9 cellular contexts compared by ENCODE assay signal in the genomic region with DNA sequence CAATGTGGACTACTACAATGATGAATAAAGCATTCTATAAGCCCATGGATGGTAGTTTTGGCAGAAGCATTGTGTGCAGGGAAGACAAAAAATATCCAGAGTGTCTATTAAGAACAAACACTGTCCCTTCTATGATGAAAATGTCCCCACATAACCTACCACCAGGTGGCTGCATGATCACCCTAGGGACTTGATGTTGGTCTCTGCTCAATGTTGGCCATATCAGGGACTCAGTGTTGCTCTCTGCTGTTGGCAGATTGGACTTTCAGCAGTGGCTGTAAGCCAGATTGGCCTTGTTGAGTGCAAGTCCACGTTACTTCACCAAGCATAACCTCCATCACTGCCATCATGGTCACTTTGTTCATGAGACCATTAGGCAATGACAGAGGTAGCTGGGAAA. TPM values are rescaled to one million over a fixed set of nuclear protein-coding genes. Genes with fewer than 3 reads are reported as not detected.
DNase-seq lines count a peak whose midpoint lies in the region; ATAC-seq, FAIRE-seq and TF ChIP-seq lines count a peak whose summit lies in the region.
"Not testable (repeated sequence)": the region's sequence is repeated elsewhere in the genome, so short reads cannot be mapped to it uniquely, and the experiment has no call there.
"Had no signal": no experiment of that assay in that cellular context is flagged by ENCODE, and none has a peak within 500 bp of the region (broad histone marks: within the 10 kb centered on the region; RNA-seq: fewer than 3 reads in every experiment).

No MANE protein-coding gene starts in this region.

- in situ Hi-C loops in HepG2 (cut with HindIII; ENCODE audit: extremely low pct_ligation_motif_present, low pct_unique_long_range_greater_than_20kb) = not testable (repeated sequence)

- BruUV-seq in HepG2 (replicated peaks; lab: Mats Ljungman, UMichigan) = not testable (repeated sequence)

- not testable (repeated sequence) for H3K9ac ChIP-seq in colonic mucosa (ENCODE audit: low read depth in 2 of 2, low read length in 2 of 2); HepG2 (ENCODE audit: insufficient read depth, low read depth, low read length)

- not testable (repeated sequence) for H4K20me1 ChIP-seq in HepG2 (ENCODE audit: insufficient read depth, low read length)

- WGBS in HepG2 (ENCODE audit: low lambda C conversion rate) = 40% methylated on average over 1 of the region's 1 CpG

- intact Hi-C loops in colonic mucosa (cut with DNase I); HepG2 (cut with micrococcal nuclease; ENCODE audit: unreplicated experiment): not testable (repeated sequence)

- TF ChIP-seq POLR2A in HepG2 (IDR thresholded peaks at IDR 0.05; ENCODE audit: insufficient read depth in 1 of 2, low read depth in 2 of 2, low read length in 2 of 2) = not testable (repeated sequence)

- CTCF ChIA-PET in HepG2 (lab: Yijun Ruan, JAX; ENCODE audit: low intra/inter-chr PET ratio, low total read pairs) = not testable (repeated sequence)

- peak overlapping the region; percentile 32 for H3K27ac ChIP-seq in colonic mucosa
- not testable (repeated sequence) for H3K27ac ChIP-seq in HepG2 (ENCODE audit: extremely low read length, insufficient read depth, low read length)

- H3K79me2 ChIP-seq in HepG2 (ENCODE audit: insufficient read depth, low read length) = not testable (repeated sequence)

- ATAC-seq in GM18867 (IDR thresholded peaks at IDR 0.05; ENCODE audit: unreplicated experiment) (peak; percentile 45), HepG2 (peak; percentile 88)

- not testable (repeated sequence) for TF ChIP-seq RAD21 in HepG2 (CRISPR knock-in tag; IDR thresholded peaks at IDR 0.05)

- TF ChIP-seq EP300 in HepG2 (IDR thresholded peaks at IDR 0.05; ENCODE audit: low read depth in 2 of 2, low read length in 2 of 2); HepG2 (CRISPR knock-in tag; IDR thresholded peaks at IDR 0.05; ENCODE audit: borderline replicate concordance): not testable (repeated sequence)

- not testable (repeated sequence) for H2AFZ ChIP-seq in HepG2 (ENCODE audit: low read length)

- H3K4me3 ChIP-seq in colonic mucosa; HepG2 (replicated peaks in 1 of 3; ENCODE audit: insufficient read depth in 1 of 3, low read depth in 2 of 3, low read length in 3 of 3): not testable (repeated sequence)

- H3K4me2 ChIP-seq in HepG2 (ENCODE audit: low read depth, low read length) = not testable (repeated sequence)

- not testable (repeated sequence) for H3K4me1 ChIP-seq in colonic mucosa
- H3K4me1 ChIP-seq in HepG2 (ENCODE audit: insufficient read depth, low read length) = peaks cover 36% of the 10 kb centered on the region

- FAIRE-seq in HepG2 (lab: Jason Lieb, UNC) = peak; percentile 53

- POLR2A ChIA-PET in HepG2 (lab: Yijun Ruan, JAX) = not testable (repeated sequence)

- not testable (repeated sequence) for TF ChIP-seq CTCF in colonic mucosa (IDR thresholded peaks at IDR 0.05)
- peak; percentile 60 for TF ChIP-seq CTCF in HepG2 (CRISPR knock-in tag; IDR thresholded peaks at IDR 0.05)

- H3K27me3 ChIP-seq in colonic mucosa; HepG2 (ENCODE audit: control insufficient read depth in 1 of 2, insufficient read depth in 2 of 2, low read length in 2 of 2): not testable (repeated sequence)

- H3K9me3 ChIP-seq in colonic mucosa; HepG2 (ENCODE audit: low read length): not testable (repeated sequence)

- peak; percentile 64 for DNase-seq in DMS53 (lab: John Stamatoyannopoulos, UW)
- DNase-seq in HT1080 (ENCODE audit: low read depth) = peak; percentile 6
- DNase-seq in NCI-H82 (lab: John Stamatoyannopoulos, UW) = peak; percentile 1
- DNase-seq in RPMI8226 = peak; percentile 37
- not testable (repeated sequence) for DNase-seq in colonic mucosa
- DNase-seq in HepG2 (ENCODE audit: low spot score) = peak; percentile 70

- not testable (repeated sequence) for H3K36me3 ChIP-seq in colonic mucosa; HepG2 (replicated peaks in 1 of 2; ENCODE audit: control insufficient read depth in 1 of 2, insufficient read depth in 2 of 2, low read length in 2 of 2)

TF ChIP-seq in HepG2, 621 proteins besides CTCF, POLR2A, EP300 and RAD21:
- TF ChIP-seq EHMT2 (IDR thresholded peaks at IDR 0.05; ENCODE audit: borderline replicate concordance, low read depth, low read length) (peak; percentile 52; the same call in 1 of the 2 replicates), ZNF644 (CRISPR knock-in tag; IDR thresholded peaks at IDR 0.05; ENCODE audit: low read depth) (peak; percentile 68; the same call in 1 of the 2 replicates), HNF4A (CRISPR knock-in tag; IDR thresholded peaks at IDR 0.05) (peak; percentile 10; the same call in 1 of the 2 replicates), ZMYM4 (CRISPR knock-in tag; IDR thresholded peaks at IDR 0.05) (peak; percentile 60), ARID3A (IDR thresholded peaks at IDR 0.05; ENCODE audit: low read depth, low read length) (0 out of 2 replicates have a peak, but pooled peaks have one; percentile 20), SMC3 (IDR thresholded peaks at IDR 0.05; ENCODE audit: low read length) (peak; percentile 46; the same call in 1 of the 2 replicates), STAG1 (CRISPR knock-in tag; IDR thresholded peaks at IDR 0.05) (peak; percentile 45)
- TF ChIP-seq, protein P1, sequence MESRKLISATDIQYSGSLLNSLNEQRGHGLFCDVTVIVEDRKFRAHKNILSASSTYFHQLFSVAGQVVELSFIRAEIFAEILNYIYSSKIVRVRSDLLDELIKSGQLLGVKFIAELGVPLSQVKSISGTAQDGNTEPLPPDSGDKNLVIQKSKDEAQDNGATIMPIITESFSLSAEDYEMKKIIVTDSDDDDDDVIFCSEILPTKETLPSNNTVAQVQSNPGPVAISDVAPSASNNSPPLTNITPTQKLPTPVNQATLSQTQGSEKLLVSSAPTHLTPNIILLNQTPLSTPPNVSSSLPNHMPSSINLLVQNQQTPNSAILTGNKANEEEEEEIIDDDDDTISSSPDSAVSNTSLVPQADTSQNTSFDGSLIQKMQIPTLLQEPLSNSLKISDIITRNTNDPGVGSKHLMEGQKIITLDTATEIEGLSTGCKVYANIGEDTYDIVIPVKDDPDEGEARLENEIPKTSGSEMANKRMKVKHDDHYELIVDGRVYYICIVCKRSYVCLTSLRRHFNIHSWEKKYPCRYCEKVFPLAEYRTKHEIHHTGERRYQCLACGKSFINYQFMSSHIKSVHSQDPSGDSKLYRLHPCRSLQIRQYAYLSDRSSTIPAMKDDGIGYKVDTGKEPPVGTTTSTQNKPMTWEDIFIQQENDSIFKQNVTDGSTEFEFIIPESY (CRISPR knock-in tag; IDR thresholded peaks at IDR 0.05) = 0 out of 2 replicates have a peak, but pooled peaks have one; percentile 20

RNA-seq across cellular contexts. Expression of gene TMEM45B, which starts 44.2 kb away (rescaled TPM):
- not detected in 2 replicates for total RNA-seq in HT1080 (2014; rRNA removed; shearing (Covaris generic))
- polyA plus RNA-seq in HT1080 (2015; cell fraction: cytosol; rRNA removed) = not detected in 2 replicates
- polyA plus RNA-seq in HT1080 (2015; cell fraction: nucleus; rRNA removed) = not detected in 2 replicates
- total RNA-seq in colonic mucosa = 100 to 1,000 TPM; 191 to 303 TPM
- 17.3 and 29.1 TPM in 2 replicates for total RNA-seq in HepG2 (2016; rRNA removed; fragmentation: Illumina TruSeq; extraction: Trizol)
- total RNA-seq in HepG2 (2016; cell fraction: cytosol; rRNA removed; fragmentation: Illumina TruSeq; extraction: Trizol; ENCODE audit: low read depth) = 4.8 and 5.2 TPM in 2 replicates
- total RNA-seq in HepG2 (2016; cell fraction: insoluble cytoplasmic fraction; rRNA removed; fragmentation: Illumina TruSeq; extraction: Trizol) = 17.2 and 31.3 TPM in 2 replicates
- 8.3 and 11.1 TPM in 2 replicates for total RNA-seq in HepG2 (2016; cell fraction: membrane; rRNA removed; fragmentation: Illumina TruSeq; extraction: Trizol)
- total RNA-seq in HepG2 (2016; cell fraction: nucleus; rRNA removed; fragmentation: Illumina TruSeq; extraction: Trizol) = 26.2 and 28.6 TPM in 2 replicates
- 181 and 248 TPM in 2 replicates for polyA plus RNA-seq in HepG2 (2011; rRNA removed)
- polyA plus RNA-seq in HepG2 (2011; cell fraction: cytosol; rRNA removed) = 203 and 223 TPM in 2 replicates
- 104 and 141 TPM in 2 replicates for polyA plus RNA-seq in HepG2 (2011; cell fraction: nucleus; rRNA removed)
- polyA plus RNA-seq in HepG2 (2012) = 166 and 200 TPM in 2 replicates
- polyA plus RNA-seq in HepG2 (2016; cell fraction: cytosol; fragmentation: Illumina TruSeq; extraction: Trizol; ENCODE audit: low read depth) = 5.1 and 7.6 TPM in 2 replicates
- 13.8 and 13.9 TPM in 2 replicates for polyA plus RNA-seq in HepG2 (2016; cell fraction: insoluble cytoplasmic fraction; fragmentation: Illumina TruSeq; extraction: Trizol; ENCODE audit: low read depth)
- 7.9 and 8.9 TPM in 2 replicates for polyA plus RNA-seq in HepG2 (2016; cell fraction: membrane; fragmentation: Illumina TruSeq; extraction: Trizol; ENCODE audit: low read depth)
- 45.8 and 46.5 TPM in 2 replicates for polyA plus RNA-seq in HepG2 (2016; cell fraction: nucleus; fragmentation: Illumina TruSeq; extraction: Trizol; ENCODE audit: insufficient read depth, low read depth)
- 18.8 and 244 TPM in 2 replicates for polyA minus RNA-seq in HepG2 (2011; rRNA and poly(A)+ RNA removed; ENCODE audit: low replicate concordance)
- polyA minus RNA-seq in HepG2 (2011; cell fraction: cytosol; rRNA and poly(A)+ RNA removed) = 39.7 and 62.5 TPM in 2 replicates
- 45.2 and 49.5 TPM in 2 replicates for polyA minus RNA-seq in HepG2 (2011; cell fraction: nucleus; rRNA and poly(A)+ RNA removed)
- total RNA-seq: M059J, SK-MEL-5 had no signal
